Comparison of ENCODE assay signal across 23 cellular contexts in genomic region chr4:6527683-6528595, GRCh38. TPM values are rescaled to one million over a fixed set of nuclear protein-coding genes. Genes with fewer than 3 reads are reported as not detected.
DNase-seq lines count a peak whose midpoint lies in the region; ATAC-seq and TF ChIP-seq lines count a peak whose summit lies in the region.
"Had no signal": no experiment of that assay in that cellular context is flagged by ENCODE, and none has a peak within 500 bp of the region (broad histone marks: within the 10 kb centered on the region; RNA-seq: fewer than 3 reads in every experiment).

No MANE protein-coding gene starts in this region.

- peaks cover 7% of the 10 kb centered on the region for H3K9me3 Mint-ChIP-seq in glutamatergic neuron (ENCODE audit: unreplicated experiment)
- H3K9me3 Mint-ChIP-seq: CD8-positive, alpha-beta memory T cell had no signal

- peaks cover 25% of the 10 kb centered on the region for H3K4me1 Mint-ChIP-seq in glutamatergic neuron (ENCODE audit: low read depth, unreplicated experiment)
- H3K4me1 Mint-ChIP-seq: CD14-positive monocyte; CD8-positive, alpha-beta memory T cell had no signal

- no peak overlapping the region for H3K4me3 ChIP-seq in RWPE2 (ENCODE audit: severe bottlenecking)

- ATAC-seq in RWPE2 (ENCODE audit: low read depth) (no peak), SK-N-SH treated with all-trans-retinoic acid at 6 μM for 48 hours (no peak; the same call in 2 of the 3 replicates), HG02884 (IDR thresholded peaks at IDR 0.05; ENCODE audit: unreplicated experiment) (no peak)

- no peaks in the 10 kb centered on the region for H3K36me3 Mint-ChIP-seq in glutamatergic neuron (ENCODE audit: unreplicated experiment)
- H3K36me3 Mint-ChIP-seq: CD14-positive monocyte; CD8-positive, alpha-beta memory T cell had no signal

- no peak overlapping the region for H3K4me3 Mint-ChIP-seq in glutamatergic neuron (ENCODE audit: unreplicated experiment)
- H3K4me3 Mint-ChIP-seq: CD14-positive monocyte; CD8-positive, alpha-beta memory T cell had no signal

- TF ChIP-seq CTCF in RWPE2 (IDR thresholded peaks at IDR 0.05; ENCODE audit: poor library complexity, severe bottlenecking) (no peak), glutamatergic neuron (IDR thresholded peaks at IDR 0.05; ENCODE audit: partially characterized antibody, unreplicated experiment) (no peak)

- H3K36me3 ChIP-seq in RWPE2 (ENCODE audit: low read depth): no peaks in the 10 kb centered on the region
- H3K36me3 ChIP-seq: BE2C had no signal

- H3K27me3 Mint-ChIP-seq in glutamatergic neuron (ENCODE audit: unreplicated experiment): peaks cover 15% of the 10 kb centered on the region

- no peaks in the 10 kb centered on the region for H3K27me3 ChIP-seq in RWPE2 (ENCODE audit: insufficient read depth, poor library complexity, severe bottlenecking)
- H3K27me3 ChIP-seq: BE2C had no signal

- no peaks in the 10 kb centered on the region for H3K4me1 ChIP-seq in RWPE2 (ENCODE audit: insufficient read depth, poor library complexity, severe bottlenecking)
- H3K4me1 ChIP-seq: BE2C had no signal

- H3K9me3 ChIP-seq in RWPE2 (ENCODE audit: severe bottlenecking): no peaks in the 10 kb centered on the region
- H3K9me3 ChIP-seq: BE2C had no signal

- peak overlapping the region; percentile 75 for H3K27ac Mint-ChIP-seq in glutamatergic neuron (ENCODE audit: unreplicated experiment)
- H3K27ac Mint-ChIP-seq: CD14-positive monocyte; CD8-positive, alpha-beta memory T cell had no signal

- peak; percentile 49 for DNase-seq in activated effector memory CD4-positive, alpha-beta T cell treated with anti-CD3 and anti-CD28 coated beads, Interleukin-2, amount 50 U/mL, for 16 hours
- DNase-seq in activated effector memory CD4-positive, alpha-beta T cell treated with Interleukin-2 at 50 U/mL for 16 hours: no peak
- DNase-seq in RWPE2 (ENCODE audit: low spot score) (peak; percentile 38), glutamatergic neuron (no peak), cortex of kidney (lab: John Stamatoyannopoulos, UW) (no peak), NCI-H82 (lab: John Stamatoyannopoulos, UW) (no peak)
- DNase-seq: ACHN; BE2C; CD8-positive, alpha-beta memory T cell; DMS79 treated with DMSO at 0.1 percent for 48 hours; KBM-7; MV-4-11; NCI-H1105 treated with DMSO at 0.1 percent for 48 hours; NCI-H146; NCI-H2029; NCI-H446 treated with DMSO at 0.1 percent for 48 hours; NCI-H526; RPMI8226; SHP77 treated with DMSO at 0.1 percent for 48 hours had no signal

- no peak overlapping the region for H3K27ac ChIP-seq in RWPE2 (ENCODE audit: poor library complexity, severe bottlenecking)
- H3K27ac ChIP-seq: 22Rv1 had no signal

TF ChIP-seq in SK-N-SH treated with all-trans-retinoic acid at 6 μM for 48 hours, 23 proteins besides CTCF, POLR2A, EP300 and RAD21:
- TF ChIP-seq CSRNP3 (CRISPR knock-in tag; IDR thresholded peaks at IDR 0.05): no peak
- TF ChIP-seq ZNF8 (CRISPR knock-in tag; IDR thresholded peaks at IDR 0.05): no peak
- TF ChIP-seq TSHZ2 (CRISPR knock-in tag; IDR thresholded peaks at IDR 0.05): no peak
- TF ChIP-seq CSDC2 (CRISPR knock-in tag; IDR thresholded peaks at IDR 0.05): no peak
- TF ChIP-seq ZC3H10 (CRISPR knock-in tag; IDR thresholded peaks at IDR 0.05): no peak
- no peak for TF ChIP-seq ARNTL (CRISPR knock-in tag; IDR thresholded peaks at IDR 0.05; ENCODE audit: borderline replicate concordance, low read depth)
- no peak for TF ChIP-seq ZNF70 (CRISPR knock-in tag; IDR thresholded peaks at IDR 0.05)
- TF ChIP-seq GLIS3 (CRISPR knock-in tag; IDR thresholded peaks at IDR 0.05): no peak
- no peak for TF ChIP-seq TOX (CRISPR knock-in tag; IDR thresholded peaks at IDR 0.05; ENCODE audit: borderline replicate concordance)
- no peak for TF ChIP-seq ISL1 (CRISPR knock-in tag; IDR thresholded peaks at IDR 0.05)

RNA-seq across cellular contexts. Expression of gene MAN2B2, which starts 47.0 kb away (rescaled TPM):
- 15.5 TPM for total RNA-seq in glutamatergic neuron (ENCODE audit: unreplicated experiment)

RNA-seq across cellular contexts. Expression of gene PPP2R2C, which starts 55.5 kb away (rescaled TPM):
- total RNA-seq in glutamatergic neuron (ENCODE audit: unreplicated experiment): 9.4 TPM
- total RNA-seq: CD8-positive, alpha-beta memory T cell had no signal

Comparison
In these comparisons a context has a peak if more than half of its experiments do, and no peak if none do; other contexts are left out.
1. DNase-seq: peak in activated effector memory CD4-positive, alpha-beta T cell treated with anti-CD3 and anti-CD28 coated beads, Interleukin-2, amount 50 U/mL, for 16 hours (single experiment) and RWPE2 (single experiment); none in activated effector memory CD4-positive, alpha-beta T cell treated with Interleukin-2 at 50 U/mL for 16 hours (single experiment), glutamatergic neuron (single experiment), cortex of kidney (single experiment) and NCI-H82 (single experiment).